ENCODE assay signal across 8 cellular contexts in the genomic region with DNA sequence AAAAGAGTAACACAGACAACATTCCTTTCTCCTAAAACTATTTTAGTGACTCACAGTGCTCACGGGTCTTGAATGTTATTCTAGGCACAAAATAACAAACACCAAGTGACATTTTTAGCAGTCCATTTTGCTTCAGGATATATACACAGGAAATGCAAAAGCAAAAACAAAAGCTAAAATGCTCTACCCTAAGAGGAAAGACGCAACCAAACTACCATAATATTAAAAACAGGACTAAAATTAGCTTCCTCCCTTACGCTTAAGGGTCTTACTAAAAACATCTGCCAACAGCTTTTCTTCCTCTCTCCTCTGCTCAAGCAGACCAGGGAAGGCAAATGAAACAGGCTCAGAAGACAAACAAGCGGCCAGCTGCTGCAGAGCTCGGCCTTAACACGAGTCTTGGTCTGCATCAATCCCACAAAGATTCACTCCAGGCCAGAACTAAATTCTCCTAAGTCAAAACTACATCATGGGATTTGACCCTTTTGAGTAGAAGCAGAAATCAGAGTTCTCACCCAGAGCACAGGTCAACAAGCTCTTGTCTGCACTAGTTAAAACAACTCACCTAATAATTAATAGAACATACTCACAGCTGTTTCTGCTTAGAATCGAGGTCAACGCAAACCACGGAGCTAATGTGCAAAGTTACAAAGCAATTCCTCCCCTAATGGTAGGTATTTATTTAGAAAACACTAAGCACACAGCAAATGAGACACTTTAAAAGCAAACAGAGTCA.
DNase-seq lines count a peak whose midpoint lies in the region; ATAC-seq and TF ChIP-seq lines count a peak whose summit lies in the region.

No MANE protein-coding gene starts in this region.

- 18% methylated on average over 9 of the region's 9 CpGs for WGBS in right cardiac atrium
- 12 to 27% (median 21%) methylated on average over 9 of the region's 9 CpGs for WGBS in spleen, 5 donors

- no peak overlapping the region for H3K9ac ChIP-seq in HUES48 (ENCODE audit: low read depth, low read length)

- intact Hi-C loops in right cardiac atrium (cut with DNase I), result loop anchor here in 1 of 4 donors (10.0 kb wide), 1 partner anchor 57 kb away; no protein-coding TSS in a partner anchor
- intact Hi-C loops in spleen (cut with DNase I; ENCODE audit: low total_unique reads), result loop anchor here (10.0 kb wide), 1 partner anchor 57 kb away; no protein-coding TSS in a partner anchor

- no peak for TF ChIP-seq CTCF in spleen (IDR thresholded peaks at IDR 0.05 in 8 of 11, conservative IDR thresholded peaks at IDR 0.05 in 3 of 11)

- H3K36me3 Mint-ChIP-seq in activated naive CD8-positive, alpha-beta T cell treated with anti-CD3 and anti-CD28 coated beads, Interleukin-2, amount 10 ng/mL, durations not matched to agents 7 days and 5 days, result peaks cover 4% of the 10 kb centered on the region

- H3K36me3 ChIP-seq in HUES48 (ENCODE audit: control insufficient read depth, insufficient read depth, low read length) (no peaks in the 10 kb centered on the region), spleen (no peaks in the 10 kb centered on the region)

- H3K4me3 ChIP-seq in HUES48 (ENCODE audit: low read depth, low read length), result peak overlapping the region; percentile 8; the same call in 1 of the 2 replicates
- H3K4me3 ChIP-seq in right cardiac atrium (ENCODE audit: low read length), result peak overlapping the region; percentile 4
- peak overlapping the region in 2 of 8 donors; percentile 29 to 63 for H3K4me3 ChIP-seq in spleen

- H3K4me3 Mint-ChIP-seq in activated naive CD8-positive, alpha-beta T cell treated with anti-CD3 and anti-CD28 coated beads, Interleukin-2, amount 10 ng/mL, durations not matched to agents 7 days and 5 days, result peak overlapping the region; percentile 47

- H3K27ac ChIP-seq in HUES48 (ENCODE audit: low read depth, low read length), result peak overlapping the region; percentile 87
- peak overlapping the region; percentile 98 for H3K27ac ChIP-seq in right cardiac atrium (ENCODE audit: low read length)
- H3K27ac ChIP-seq in spleen, result peak overlapping the region; percentile 62 to 95 (median 86)

- H3K4me1 Mint-ChIP-seq in activated naive CD8-positive, alpha-beta T cell treated with anti-CD3 and anti-CD28 coated beads, Interleukin-2, amount 10 ng/mL, durations not matched to agents 7 days and 5 days, result peaks cover 55% of the 10 kb centered on the region

- DNase-seq in NCI-H1417 (lab: John Stamatoyannopoulos, UW) (peak in 2 of 3 experiments; percentile 48 to 78), NCI-H1417 treated with DMSO at 0.1 percent for 48 hours (lab: John Stamatoyannopoulos, UW) (no peak), right cardiac atrium (no peak), spleen (no peak), cortex of kidney (lab: John Stamatoyannopoulos, UW) (no peak), DMS153 (lab: John Stamatoyannopoulos, UW) (no peak)
- no peak for DNase-seq in activated naive CD8-positive, alpha-beta T cell treated with anti-CD3 and anti-CD28 coated beads, Interleukin-2, amount 10 ng/mL, durations not matched to agents 7 days and 5 days

- H3K9me3 Mint-ChIP-seq in activated naive CD8-positive, alpha-beta T cell treated with anti-CD3 and anti-CD28 coated beads, Interleukin-2, amount 10 ng/mL, durations not matched to agents 7 days and 5 days, result no peaks in the 10 kb centered on the region

- no peak for ATAC-seq in activated naive CD8-positive, alpha-beta T cell treated with anti-CD3 and anti-CD28 coated beads, Interleukin-2, amount 10 ng/mL, durations not matched to agents 7 days and 5 days (ENCODE audit: low read depth)
- peak; percentile 18 to 28 for ATAC-seq in right cardiac atrium

- POLR2A ChIA-PET in activated naive CD8-positive, alpha-beta T cell treated with anti-CD3 and anti-CD28 coated beads, Interleukin-2, amount 10 ng/mL, durations not matched to agents 7 days and 5 days (lab: Charles Lee), result interaction anchor here (1.0 to 5.2 kb wide), 8 partner anchors 9 to 92 kb away, joined by 3 to 42 read pairs (median 4); partner anchors contain the start of gene RAPGEF1

- H3K9me3 ChIP-seq in HUES48 (ENCODE audit: control insufficient read depth, insufficient read depth, low read length) (no peaks in the 10 kb centered on the region), right cardiac atrium (ENCODE audit: control insufficient read depth, low read length) (no peaks in the 10 kb centered on the region), spleen (no peaks in the 10 kb centered on the region)

- TF ChIP-seq POLR2A in spleen (IDR thresholded peaks at IDR 0.05), result peak in 1 of 3 donors; percentile 41

- H3K4me1 ChIP-seq in HUES48 (ENCODE audit: control insufficient read depth, insufficient read depth, low read length) (peaks cover 75% of the 10 kb centered on the region), right cardiac atrium (ENCODE audit: control insufficient read depth, insufficient read depth, low read length) (peaks cover 34% of the 10 kb centered on the region), spleen (peaks cover 49 to 98% (median 92%) of the 10 kb centered on the region in 6 donors)

- no peaks in the 10 kb centered on the region for H3K27me3 Mint-ChIP-seq in activated naive CD8-positive, alpha-beta T cell treated with anti-CD3 and anti-CD28 coated beads, Interleukin-2, amount 10 ng/mL, durations not matched to agents 7 days and 5 days

- peak overlapping the region; percentile 80 for H3K27ac Mint-ChIP-seq in activated naive CD8-positive, alpha-beta T cell treated with anti-CD3 and anti-CD28 coated beads, Interleukin-2, amount 10 ng/mL, durations not matched to agents 7 days and 5 days

- H3K27me3 ChIP-seq in HUES48 (ENCODE audit: control insufficient read depth, insufficient read depth, low read length) (no peaks in the 10 kb centered on the region), right cardiac atrium (ENCODE audit: control insufficient read depth, insufficient read depth) (no peaks in the 10 kb centered on the region), spleen (replicated peaks in 1 of 7) (no peaks in the 10 kb centered on the region)

Comparison
In these comparisons a context has a peak if more than half of its experiments do, and no peak if none do; other contexts are left out.
1. DNase-seq: peak in NCI-H1417 (2 of 3); none in NCI-H1417 treated with DMSO at 0.1 percent for 48 hours (single experiment), activated naive CD8-positive, alpha-beta T cell treated with anti-CD3 and anti-CD28 coated beads, Interleukin-2, amount 10 ng/mL, durations not matched to agents 7 days and 5 days (single experiment), right cardiac atrium (0 of 3), spleen (single experiment), cortex of kidney (single experiment) and DMS153 (single experiment).
2. Peak in every context shown above with its lines, with median percentiles within 50 percentile points of each other: H3K27ac ChIP-seq.